Comparison of ENCODE assay signal across 16 cellular contexts in the genomic region with DNA sequence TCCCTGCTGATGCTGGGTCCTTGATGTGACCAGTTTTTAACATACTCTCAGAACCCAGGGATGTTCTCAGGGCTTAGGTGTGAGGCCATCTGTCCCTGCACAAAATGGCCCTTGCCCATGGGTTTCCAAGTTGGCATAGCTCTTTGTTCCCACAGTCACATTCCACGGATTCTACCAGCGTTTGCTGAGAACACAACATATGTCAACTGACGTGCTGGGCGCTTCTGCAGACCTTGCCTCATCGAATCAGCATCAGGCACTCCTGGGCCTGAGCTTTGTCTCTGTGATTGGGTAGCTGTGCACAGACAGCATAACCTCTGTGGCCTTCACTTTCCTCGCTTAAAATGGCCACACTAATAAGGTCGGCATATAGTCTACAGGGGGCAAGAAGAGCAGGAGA.
"Had no signal": no experiment of that assay in that cellular context is flagged by ENCODE, and none has a peak within 500 bp of the region (broad histone marks: within the 10 kb centered on the region; RNA-seq: fewer than 3 reads in every experiment).

No MANE protein-coding gene starts in this region.

- DNase-seq: activated CD4-positive, alpha-beta T cell treated with anti-CD3 and anti-CD28 coated beads for 1 hour; activated CD4-positive, alpha-beta T cell treated with anti-CD3 and anti-CD28 coated beads, Interleukin-2, amount 50 U/mL, for 4 hours; activated naive CD4-positive, alpha-beta T cell treated with anti-CD3 and anti-CD28 coated beads, Interleukin-2, amount 10 ng/mL, durations not matched to agents 7 days and 5 days; activated T-cell treated with anti-CD3 and anti-CD28 coated beads, Interleukin-2, amount 50 U/mL, for 24 hours; islet precursor cell; mammary epithelial cell; naive thymus-derived CD8-positive, alpha-beta T cell; retina; stimulated activated CD4-positive, alpha-beta T cell treated with anti-CD3 and anti-CD28 coated beads, Interleukin-4, amount 100 ng/mL, for 24 hours; T-helper 9 cell had no signal

- H3K4me3 Mint-ChIP-seq: activated naive CD4-positive, alpha-beta T cell treated with anti-CD3 and anti-CD28 coated beads, Interleukin-2, amount 10 ng/mL, durations not matched to agents 7 days and 5 days; activated T-cell treated with anti-CD3 and anti-CD28 coated beads, Interleukin-2, amount 50 U/mL, for 24 hours had no signal

- H3K4me1 ChIP-seq: parathyroid adenoma had no signal

- H3K36me3 Mint-ChIP-seq: activated naive CD4-positive, alpha-beta T cell treated with anti-CD3 and anti-CD28 coated beads, Interleukin-2, amount 10 ng/mL, durations not matched to agents 7 days and 5 days; naive thymus-derived CD8-positive, alpha-beta T cell had no signal

- H3K27ac ChIP-seq: hepatocyte, parathyroid adenoma had no signal

- ATAC-seq: esophagus mucosa; naive thymus-derived CD8-positive, alpha-beta T cell; stimulated activated naive CD8-positive, alpha-beta T cell treated with anti-CD3 and anti-CD28 coated beads, Interleukin-15, Interleukin-2, amounts not matched to agents 100 U/mL and 50 U/mL, for 24 hours had no signal

- H3K27ac Mint-ChIP-seq: activated naive CD4-positive, alpha-beta T cell treated with anti-CD3 and anti-CD28 coated beads, Interleukin-2, amount 10 ng/mL, durations not matched to agents 7 days and 5 days; activated T-cell treated with anti-CD3 and anti-CD28 coated beads, Interleukin-2, amount 50 U/mL, for 24 hours had no signal

- H3K27me3 ChIP-seq: hepatocyte, upper lobe of left lung had no signal

- H3K4me3 ChIP-seq: hepatocyte, skin epidermis, upper lobe of left lung had no signal

- H3K36me3 ChIP-seq: upper lobe of left lung had no signal

- H3K9me3 ChIP-seq: upper lobe of left lung had no signal

- H3K9me3 Mint-ChIP-seq: activated naive CD4-positive, alpha-beta T cell treated with anti-CD3 and anti-CD28 coated beads, Interleukin-2, amount 10 ng/mL, durations not matched to agents 7 days and 5 days; activated T-cell treated with anti-CD3 and anti-CD28 coated beads, Interleukin-2, amount 50 U/mL, for 24 hours; naive thymus-derived CD8-positive, alpha-beta T cell had no signal
